Comparison of ENCODE assay signal across 14 cellular contexts in the genomic region with DNA sequence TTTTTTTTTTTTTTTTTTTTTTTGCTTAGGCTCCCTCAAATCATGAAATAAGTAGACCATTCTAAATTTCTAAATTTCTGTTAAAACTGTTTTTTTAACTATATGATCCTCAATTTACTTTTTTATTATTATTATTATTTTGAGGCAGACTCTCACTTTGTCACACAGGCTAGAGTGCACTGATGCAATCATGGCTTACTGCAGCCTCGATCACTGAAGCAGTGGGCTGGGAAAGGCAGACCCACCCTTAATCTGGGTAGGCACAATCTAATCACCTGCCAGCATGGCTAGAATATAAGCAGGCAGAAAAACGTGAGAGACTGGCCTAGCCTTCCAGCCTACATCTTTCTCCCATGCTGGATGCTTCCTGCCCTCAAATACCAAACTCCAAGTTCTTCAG. TPM values are rescaled to one million over a fixed set of nuclear protein-coding genes. Genes with fewer than 3 reads are reported as not detected.
DNase-seq lines count a peak whose midpoint lies in the region; ATAC-seq and TF ChIP-seq lines count a peak whose summit lies in the region.
"Had no signal": no experiment of that assay in that cellular context is flagged by ENCODE, and none has a peak within 500 bp of the region (broad histone marks: within the 10 kb centered on the region; RNA-seq: fewer than 3 reads in every experiment).

No MANE protein-coding gene starts in this region.

- H2BK5ac ChIP-seq in mesendoderm (ENCODE audit: low read length): no peak overlapping the region

- no peak overlapping the region for H3K56ac ChIP-seq in mesendoderm (ENCODE audit: low read length)

- H3K36me3 ChIP-seq in naive thymus-derived CD4-positive, alpha-beta T cell (ENCODE audit: control insufficient read depth in 2 of 3, insufficient read depth in 3 of 3, low read length in 3 of 3): peaks cover 0 to 5% (median 0%) of the 10 kb centered on the region in 3 experiments
- H3K36me3 ChIP-seq in mesendoderm (ENCODE audit: control insufficient read depth, insufficient read depth, low read length): no peaks in the 10 kb centered on the region

- H3K4me1 Mint-ChIP-seq in activated CD4-positive, alpha-beta T cell treated with anti-CD3 and anti-CD28 coated beads for 36 hours: peaks cover 55% of the 10 kb centered on the region
- peaks cover 49% of the 10 kb centered on the region for H3K4me1 Mint-ChIP-seq in activated T-helper 2 cell treated with anti-CD3 and anti-CD28 coated beads, Interferon-gamma antibody, Interleukin-2, Interleukin-4, amounts not matched to agents 10 μg/mL and 5 μg/mL and 100 μg/mL, durations not matched to agents 14 hours and 24 hours and 36 hours (ENCODE audit: low read depth)
- H3K4me1 Mint-ChIP-seq in naive thymus-derived CD4-positive, alpha-beta T cell: peaks cover 49 to 72% (median 65%) of the 10 kb centered on the region in 7 donors

- H3K79me2 ChIP-seq in mesendoderm (ENCODE audit: control insufficient read depth, insufficient read depth, low read length): no peaks in the 10 kb centered on the region

- peak overlapping the region; percentile 88 for H3K4me3 Mint-ChIP-seq in activated CD4-positive, alpha-beta T cell treated with anti-CD3 and anti-CD28 coated beads for 36 hours
- H3K4me3 Mint-ChIP-seq in activated T-helper 2 cell treated with anti-CD3 and anti-CD28 coated beads, Interferon-gamma antibody, Interleukin-2, Interleukin-4, amounts not matched to agents 10 μg/mL and 5 μg/mL and 100 μg/mL, durations not matched to agents 14 hours and 24 hours and 36 hours (ENCODE audit: low read depth): peak overlapping the region; percentile 98
- H3K4me3 Mint-ChIP-seq in naive thymus-derived CD4-positive, alpha-beta T cell: peak overlapping the region in 9 of 10 donors; percentile 59 to 99 (median 71)

- H4K5ac ChIP-seq in mesendoderm (ENCODE audit: low read length): no peak overlapping the region

- intact Hi-C loops in activated CD4-positive, alpha-beta T cell treated with anti-CD3 and anti-CD28 coated beads for 36 hours (cut with DNase I, micrococcal nuclease): loop anchor here in 1 of 2 experiments (10.0 kb wide), 1 partner anchor 698 kb away; no protein-coding TSS in a partner anchor
- intact Hi-C loops in activated T-helper 2 cell treated with anti-CD3 and anti-CD28 coated beads, Interferon-gamma antibody, Interleukin-2, Interleukin-4, amounts not matched to agents 10 μg/mL and 5 μg/mL and 100 μg/mL, durations not matched to agents 14 hours and 24 hours and 36 hours (cut with micrococcal nuclease): loop anchor here (5.0 to 10.0 kb wide), 2 partner anchors 141 to 378 kb away; a partner anchor contains a TSS
- intact Hi-C loops in naive thymus-derived CD4-positive, alpha-beta T cell (cut with micrococcal nuclease): loop anchor here in 1 of 2 donors (2.0 to 10.0 kb wide), 2 partner anchors 14 to 462 kb away; a partner anchor contains a TSS
- intact Hi-C loops in cardiac septum (cut with DNase I): no loop called here

- H3K23ac ChIP-seq in mesendoderm (ENCODE audit: low read length): no peak overlapping the region

- no peak overlapping the region for H2AK5ac ChIP-seq in mesendoderm (ENCODE audit: low read length)

- no peak overlapping the region for H4K8ac ChIP-seq in mesendoderm (ENCODE audit: low read depth, low read length)

- peaks cover 35% of the 10 kb centered on the region for H3K36me3 Mint-ChIP-seq in activated CD4-positive, alpha-beta T cell treated with anti-CD3 and anti-CD28 coated beads for 36 hours (ENCODE audit: low read depth)
- H3K36me3 Mint-ChIP-seq in activated T-helper 2 cell treated with anti-CD3 and anti-CD28 coated beads, Interferon-gamma antibody, Interleukin-2, Interleukin-4, amounts not matched to agents 10 μg/mL and 5 μg/mL and 100 μg/mL, durations not matched to agents 14 hours and 24 hours and 36 hours (ENCODE audit: low read depth): peaks cover 48% of the 10 kb centered on the region
- peaks cover 4 to 28% (median 5%) of the 10 kb centered on the region in 5 donors for H3K36me3 Mint-ChIP-seq in naive thymus-derived CD4-positive, alpha-beta T cell

- H3K27ac ChIP-seq in naive thymus-derived CD4-positive, alpha-beta T cell (ENCODE audit: low read depth, low read length): no peak overlapping the region
- no peak overlapping the region for H3K27ac ChIP-seq in mesendoderm (ENCODE audit: low read depth, low read length)

- no peak overlapping the region for H3K18ac ChIP-seq in mesendoderm (ENCODE audit: low read length)

- no peak overlapping the region for H3K27ac Mint-ChIP-seq in activated CD4-positive, alpha-beta T cell treated with anti-CD3 and anti-CD28 coated beads for 36 hours
- H3K27ac Mint-ChIP-seq in activated T-helper 2 cell treated with anti-CD3 and anti-CD28 coated beads, Interferon-gamma antibody, Interleukin-2, Interleukin-4, amounts not matched to agents 10 μg/mL and 5 μg/mL and 100 μg/mL, durations not matched to agents 14 hours and 24 hours and 36 hours: peak overlapping the region; percentile 33
- peak overlapping the region in 8 of 9 donors; percentile 0 to 75 (median 16) for H3K27ac Mint-ChIP-seq in naive thymus-derived CD4-positive, alpha-beta T cell

- H3K79me1 ChIP-seq in mesendoderm (ENCODE audit: low read length): peaks cover 5% of the 10 kb centered on the region

- H2BK120ac ChIP-seq in mesendoderm (ENCODE audit: low read depth, low read length): no peak overlapping the region

- POLR2A ChIA-PET in activated CD4-positive, alpha-beta T cell treated with anti-CD3 and anti-CD28 coated beads for 36 hours (lab: Charles Lee): no interaction called here
- POLR2A ChIA-PET in naive thymus-derived CD4-positive, alpha-beta T cell (lab: Charles Lee): interaction anchor here (0.6 to 1.6 kb wide), 6 partner anchors 13 to 50 kb away, joined by 3 to 7 read pairs (median 4); a partner anchor contains a TSS
- POLR2A ChIA-PET in GM10248 (lab: Yijun Ruan, JAX): no interaction called here

- H3K4me1 ChIP-seq in naive thymus-derived CD4-positive, alpha-beta T cell (ENCODE audit: control insufficient read depth in 2 of 2, insufficient read depth in 2 of 2, low read length in 2 of 2): peaks cover 32% of the 10 kb centered on the region in 2 donors
- H3K4me1 ChIP-seq in mesendoderm (ENCODE audit: control insufficient read depth, low read depth, low read length): no peaks in the 10 kb centered on the region

- TF ChIP-seq CTCF in GM12865 (IDR thresholded peaks at IDR 0.05; ENCODE audit: insufficient read depth, low read depth, low read length, missing control alignments) (no peak), GM10248 (IDR thresholded peaks at IDR 0.05; ENCODE audit: control extremely low read depth, extremely low read depth, low read depth, missing control alignments) (no peak)

- CTCF ChIA-PET in activated CD4-positive, alpha-beta T cell treated with anti-CD3 and anti-CD28 coated beads for 36 hours (lab: Charles Lee): no interaction called here
- CTCF ChIA-PET in naive thymus-derived CD4-positive, alpha-beta T cell (lab: Charles Lee): no interaction called here
- CTCF ChIA-PET in GM10248 (lab: Yijun Ruan, JAX): interaction anchor here (1.0 to 1.1 kb wide), 2 partner anchors 32 to 69 kb away, joined by 3 read pairs; no protein-coding TSS in a partner anchor

- H3K27me3 ChIP-seq in naive thymus-derived CD4-positive, alpha-beta T cell (ENCODE audit: control insufficient read depth in 2 of 2, insufficient read depth in 2 of 2, low read length in 2 of 2): no peaks in the 10 kb centered on the region
- no peaks in the 10 kb centered on the region for H3K27me3 ChIP-seq in mesendoderm (ENCODE audit: insufficient read depth, low read length, poor library complexity)

- H2BK15ac ChIP-seq in mesendoderm (replicated peaks; ENCODE audit: low read depth): no peak overlapping the region

- H3K9me3 Mint-ChIP-seq in activated CD4-positive, alpha-beta T cell treated with anti-CD3 and anti-CD28 coated beads for 36 hours (ENCODE audit: low read depth): no peaks in the 10 kb centered on the region
- no peaks in the 10 kb centered on the region for H3K9me3 Mint-ChIP-seq in activated T-helper 2 cell treated with anti-CD3 and anti-CD28 coated beads, Interferon-gamma antibody, Interleukin-2, Interleukin-4, amounts not matched to agents 10 μg/mL and 5 μg/mL and 100 μg/mL, durations not matched to agents 14 hours and 24 hours and 36 hours
- H3K9me3 Mint-ChIP-seq in naive thymus-derived CD4-positive, alpha-beta T cell: peaks cover 0 to 1% (median 0%) of the 10 kb centered on the region in 11 donors

- DNase-seq in activated CD4-positive, alpha-beta T cell treated with anti-CD3 and anti-CD28 coated beads for 36 hours: no peak
- no peak for DNase-seq in activated CD4-positive, alpha-beta T cell treated with anti-CD3 and anti-CD28 coated beads, Interleukin-2, amount 50 U/mL, for 1 hour
- DNase-seq in GM12865 (ENCODE audit: low read depth): no peak
- no peak for DNase-seq in activated T-helper 2 cell treated with anti-CD3 and anti-CD28 coated beads, Interferon-gamma antibody, Interleukin-2, Interleukin-4, amounts not matched to agents 10 μg/mL and 5 μg/mL and 100 μg/mL, durations not matched to agents 14 hours and 24 hours and 36 hours (ENCODE audit: low spot score)
- DNase-seq in naive thymus-derived CD4-positive, alpha-beta T cell: no peak
- DNase-seq in mesendoderm: no peak
- no peak for DNase-seq in GM10248 (ENCODE audit: extremely low spot score)
- DNase-seq in cardiac septum (ENCODE audit: low spot score): no peak
- DNase-seq: ACHN; activated CD4-positive, alpha-beta T cell treated with anti-CD3 and anti-CD28 coated beads for 4 hours; cortex of kidney; NCI-H1417; NCI-H226; substantia nigra had no signal

- no peak for ATAC-seq in activated CD4-positive, alpha-beta T cell treated with anti-CD3 and anti-CD28 coated beads for 36 hours
- ATAC-seq in naive thymus-derived CD4-positive, alpha-beta T cell: no peak

- no peaks in the 10 kb centered on the region for H3K9me3 ChIP-seq in naive thymus-derived CD4-positive, alpha-beta T cell (ENCODE audit: control insufficient read depth in 2 of 3, low read length in 3 of 3)

- H3K9ac ChIP-seq in mesendoderm (ENCODE audit: low read length): no peak overlapping the region

- H3K4ac ChIP-seq in mesendoderm (ENCODE audit: low read depth, low read length): no peak overlapping the region

- H3K4me2 ChIP-seq in mesendoderm (ENCODE audit: low read length): no peak overlapping the region

- H3K27me3 Mint-ChIP-seq in activated CD4-positive, alpha-beta T cell treated with anti-CD3 and anti-CD28 coated beads for 36 hours: no peaks in the 10 kb centered on the region
- no peaks in the 10 kb centered on the region for H3K27me3 Mint-ChIP-seq in activated T-helper 2 cell treated with anti-CD3 and anti-CD28 coated beads, Interferon-gamma antibody, Interleukin-2, Interleukin-4, amounts not matched to agents 10 μg/mL and 5 μg/mL and 100 μg/mL, durations not matched to agents 14 hours and 24 hours and 36 hours (ENCODE audit: low read depth)
- no peaks in the 10 kb centered on the region for H3K27me3 Mint-ChIP-seq in naive thymus-derived CD4-positive, alpha-beta T cell

- H3K4me3 ChIP-seq in GM12865 (ENCODE audit: low read depth, low read length): peak overlapping the region; percentile 78; the same call in 1 of the 2 replicates
- H3K4me3 ChIP-seq in naive thymus-derived CD4-positive, alpha-beta T cell (ENCODE audit: low read length): no peak overlapping the region
- H3K4me3 ChIP-seq in mesendoderm (ENCODE audit: low read length): no peak overlapping the region

- no CpG with 5 or more reads among the region's 2 CpGs for WGBS in mesendoderm (ENCODE audit: extremely low coverage, insufficient coverage, low lambda C conversion rate)

RNA-seq across cellular contexts. Expression of a gene that starts 2.4 kb away (rescaled TPM):
- total RNA-seq in activated CD4-positive, alpha-beta T cell treated with anti-CD3 and anti-CD28 coated beads for 36 hours: 100 to 1,000 TPM; 120 to 165 TPM
- total RNA-seq in activated T-helper 2 cell treated with anti-CD3 and anti-CD28 coated beads, Interferon-gamma antibody, Interleukin-2, Interleukin-4, amounts not matched to agents 10 μg/mL and 5 μg/mL and 100 μg/mL, durations not matched to agents 14 hours and 24 hours and 36 hours: 219 and 226 TPM in 2 replicates
- 100 to 1,000 TPM in 1 of 5 experiments, 10 to 100 TPM in 4; 65.3 to 201 (median 68.7) TPM for total RNA-seq in naive thymus-derived CD4-positive, alpha-beta T cell
- 10 to 100 TPM; 32.1 to 33.8 TPM for polyA plus RNA-seq in naive thymus-derived CD4-positive, alpha-beta T cell
- 20.5 TPM for polyA plus RNA-seq in mesendoderm (2013, experiment 1 of 2)
- polyA plus RNA-seq in mesendoderm (2013, experiment 2 of 2): 20.2 TPM
- total RNA-seq in cardiac septum: 17.1 TPM

RNA-seq across cellular contexts. Expression of a gene that starts 14.0 kb away (rescaled TPM):
- total RNA-seq in activated CD4-positive, alpha-beta T cell treated with anti-CD3 and anti-CD28 coated beads for 36 hours: 100 to 1,000 TPM in 1 of 2 experiments, 10 to 100 TPM in 1; 87.0 to 121 TPM
- total RNA-seq in activated T-helper 2 cell treated with anti-CD3 and anti-CD28 coated beads, Interferon-gamma antibody, Interleukin-2, Interleukin-4, amounts not matched to agents 10 μg/mL and 5 μg/mL and 100 μg/mL, durations not matched to agents 14 hours and 24 hours and 36 hours: 144 and 155 TPM in 2 replicates
- 100 to 1,000 TPM in 1 of 5 experiments, 10 to 100 TPM in 4; 84.8 to 131 (median 95.9) TPM for total RNA-seq in naive thymus-derived CD4-positive, alpha-beta T cell
- polyA plus RNA-seq in naive thymus-derived CD4-positive, alpha-beta T cell: 10 to 100 TPM; 63.8 to 64.4 TPM
- polyA plus RNA-seq in mesendoderm (2013, experiment 1 of 2): 122 TPM
- polyA plus RNA-seq in mesendoderm (2013, experiment 2 of 2): 117 TPM
- total RNA-seq in cardiac septum: 91.9 TPM

RNA-seq across cellular contexts. Expression of a gene that starts 37.0 kb away (rescaled TPM):
- 10 to 100 TPM; 13.1 to 13.3 TPM for total RNA-seq in activated CD4-positive, alpha-beta T cell treated with anti-CD3 and anti-CD28 coated beads for 36 hours
- 16.3 and 16.5 TPM in 2 replicates for total RNA-seq in activated T-helper 2 cell treated with anti-CD3 and anti-CD28 coated beads, Interferon-gamma antibody, Interleukin-2, Interleukin-4, amounts not matched to agents 10 μg/mL and 5 μg/mL and 100 μg/mL, durations not matched to agents 14 hours and 24 hours and 36 hours
- total RNA-seq in naive thymus-derived CD4-positive, alpha-beta T cell: 10 to 100 TPM; 23.9 to 45.3 (median 29.2) TPM
- polyA plus RNA-seq in naive thymus-derived CD4-positive, alpha-beta T cell: 10 to 100 TPM; 17.2 to 42.8 TPM
- polyA plus RNA-seq in mesendoderm (2013, experiment 1 of 2): 31.9 TPM
- polyA plus RNA-seq in mesendoderm (2013, experiment 2 of 2): 32.6 TPM
- total RNA-seq in cardiac septum: 12.2 TPM
